Comparison of ENCODE assay signal across 1 cellular context in the genomic region with DNA sequence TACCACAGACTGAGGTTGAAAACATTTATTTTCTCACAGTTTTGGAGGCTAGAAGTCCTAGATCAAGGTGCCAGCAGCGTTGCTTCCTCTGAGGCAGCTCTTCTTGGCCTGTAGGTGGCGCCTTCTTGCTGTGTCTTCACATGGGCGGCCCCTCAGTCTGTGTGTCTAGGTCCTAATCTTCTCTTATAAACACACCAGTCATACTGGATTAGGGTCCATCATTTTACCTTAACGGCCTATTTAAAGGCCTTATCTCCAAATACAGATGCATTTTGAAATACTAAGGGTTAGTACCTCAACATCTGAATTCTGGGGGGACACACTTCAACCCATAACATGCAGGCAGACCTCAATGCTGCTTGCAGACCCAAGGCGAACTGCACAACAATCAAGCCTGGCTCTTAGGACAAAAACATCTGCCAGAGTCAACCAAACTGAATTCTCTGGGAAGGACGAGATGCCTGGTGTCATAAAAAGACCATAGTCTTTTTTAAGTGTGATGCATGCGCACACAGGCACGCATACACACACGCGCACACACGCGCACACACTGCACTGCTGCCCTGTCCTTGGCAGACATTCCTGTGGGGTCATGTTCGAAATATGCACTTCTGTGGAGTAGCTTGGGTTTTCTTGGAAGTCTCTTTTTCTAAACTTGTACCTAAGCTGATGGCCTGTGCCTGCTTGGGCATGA.
TF ChIP-seq lines count a peak whose summit lies in the region.

No MANE protein-coding gene starts in this region.

TF ChIP-seq in K562, 482 proteins besides CTCF, POLR2A, EP300 and RAD21 (continued from another document and continues in another):
- TF ChIP-seq, protein P1, sequence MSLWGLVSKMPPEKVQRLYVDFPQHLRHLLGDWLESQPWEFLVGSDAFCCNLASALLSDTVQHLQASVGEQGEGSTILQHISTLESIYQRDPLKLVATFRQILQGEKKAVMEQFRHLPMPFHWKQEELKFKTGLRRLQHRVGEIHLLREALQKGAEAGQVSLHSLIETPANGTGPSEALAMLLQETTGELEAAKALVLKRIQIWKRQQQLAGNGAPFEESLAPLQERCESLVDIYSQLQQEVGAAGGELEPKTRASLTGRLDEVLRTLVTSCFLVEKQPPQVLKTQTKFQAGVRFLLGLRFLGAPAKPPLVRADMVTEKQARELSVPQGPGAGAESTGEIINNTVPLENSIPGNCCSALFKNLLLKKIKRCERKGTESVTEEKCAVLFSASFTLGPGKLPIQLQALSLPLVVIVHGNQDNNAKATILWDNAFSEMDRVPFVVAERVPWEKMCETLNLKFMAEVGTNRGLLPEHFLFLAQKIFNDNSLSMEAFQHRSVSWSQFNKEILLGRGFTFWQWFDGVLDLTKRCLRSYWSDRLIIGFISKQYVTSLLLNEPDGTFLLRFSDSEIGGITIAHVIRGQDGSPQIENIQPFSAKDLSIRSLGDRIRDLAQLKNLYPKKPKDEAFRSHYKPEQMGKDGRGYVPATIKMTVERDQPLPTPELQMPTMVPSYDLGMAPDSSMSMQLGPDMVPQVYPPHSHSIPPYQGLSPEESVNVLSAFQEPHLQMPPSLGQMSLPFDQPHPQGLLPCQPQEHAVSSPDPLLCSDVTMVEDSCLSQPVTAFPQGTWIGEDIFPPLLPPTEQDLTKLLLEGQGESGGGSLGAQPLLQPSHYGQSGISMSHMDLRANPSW (CRISPR knock-in tag; IDR thresholded peaks at IDR 0.05) = no peak
- TF ChIP-seq, protein P2, sequence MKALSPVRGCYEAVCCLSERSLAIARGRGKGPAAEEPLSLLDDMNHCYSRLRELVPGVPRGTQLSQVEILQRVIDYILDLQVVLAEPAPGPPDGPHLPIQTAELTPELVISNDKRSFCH (CRISPR knock-in tag; IDR thresholded peaks at IDR 0.05) = no peak
- TF ChIP-seq, protein P2 (tag; IDR thresholded peaks at IDR 0.05) = 0 out of 2 replicates have a peak, but pooled peaks have one; percentile 20
- TF ChIP-seq, protein P3, sequence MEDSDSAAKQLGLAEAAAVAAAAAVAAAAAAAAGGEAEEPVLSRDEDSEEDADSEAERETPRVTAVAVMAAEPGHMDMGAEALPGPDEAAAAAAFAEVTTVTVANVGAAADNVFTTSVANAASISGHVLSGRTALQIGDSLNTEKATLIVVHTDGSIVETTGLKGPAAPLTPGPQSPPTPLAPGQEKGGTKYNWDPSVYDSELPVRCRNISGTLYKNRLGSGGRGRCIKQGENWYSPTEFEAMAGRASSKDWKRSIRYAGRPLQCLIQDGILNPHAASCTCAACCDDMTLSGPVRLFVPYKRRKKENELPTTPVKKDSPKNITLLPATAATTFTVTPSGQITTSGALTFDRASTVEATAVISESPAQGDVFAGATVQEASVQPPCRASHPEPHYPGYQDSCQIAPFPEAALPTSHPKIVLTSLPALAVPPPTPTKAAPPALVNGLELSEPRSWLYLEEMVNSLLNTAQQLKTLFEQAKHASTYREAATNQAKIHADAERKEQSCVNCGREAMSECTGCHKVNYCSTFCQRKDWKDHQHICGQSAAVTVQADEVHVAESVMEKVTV (CRISPR knock-in tag; IDR thresholded peaks at IDR 0.05) = peak; percentile 71
- TF ChIP-seq ZNF41 (CRISPR knock-in tag; conservative IDR thresholded peaks at IDR 0.05) (no peak), SETDB1 (IDR thresholded peaks at IDR 0.05; ENCODE audit: low read length) (no peak), RBM25 (IDR thresholded peaks at IDR 0.05; ENCODE audit: low read depth, low read length, severe bottlenecking) (no peak), NEUROD1 (IDR thresholded peaks at IDR 0.05; ENCODE audit: borderline replicate concordance, low read depth, low read length, partially characterized antibody) (peak; percentile 30), E2F3 (CRISPR knock-in tag; IDR thresholded peaks at IDR 0.05) (no peak), CBFA2T2 (conservative IDR thresholded peaks at IDR 0.05) (peak; percentile 27; the same call in 1 of the 2 replicates), GTF2A2 (tag; IDR thresholded peaks at IDR 0.05) (no peak), RCOR1 (IDR thresholded peaks at IDR 0.05; ENCODE audit: borderline replicate concordance in 1 of 2, low read depth in 2 of 2, low read length in 2 of 2) (no peak), MTA3 (IDR thresholded peaks at IDR 0.05; ENCODE audit: borderline replicate concordance) (peak; percentile 59; the same call in 1 of the 2 replicates), POLR2G (IDR thresholded peaks at IDR 0.05; ENCODE audit: low read depth, low read length) (no peak), ZNF384 (IDR thresholded peaks at IDR 0.05; ENCODE audit: low read depth, low read length) (no peak), TBL1XR1 (IDR thresholded peaks at IDR 0.05; ENCODE audit: low read length in 2 of 2) (0 out of 4 replicates have a peak, but pooled peaks of 1 of the 2 experiments have one; percentile 39), CC2D1A (IDR thresholded peaks at IDR 0.05) (0 out of 2 replicates have a peak, but pooled peaks have one; percentile 20), POLR2AphosphoS5 (IDR thresholded peaks at IDR 0.05; ENCODE audit: control insufficient read depth, insufficient read depth, low read depth, low read length) (no peak), RB1 (IDR thresholded peaks at IDR 0.05; ENCODE audit: low read depth) (peak; percentile 41; the same call in 1 of the 2 replicates), SMC3 (conservative IDR thresholded peaks at IDR 0.05; ENCODE audit: insufficient read depth, low read depth, low read length) (peak; percentile 69), SIRT6 (IDR thresholded peaks at IDR 0.05; ENCODE audit: low read depth, low read length) (no peak), TAF15 (IDR thresholded peaks at IDR 0.05; ENCODE audit: low read depth, low read length) (no peak), STAG1 (CRISPR knock-in tag; IDR thresholded peaks at IDR 0.05; ENCODE audit: borderline replicate concordance) (peak; percentile 37; the same call in 1 of the 2 replicates), NR3C1 (CRISPR knock-in tag; IDR thresholded peaks at IDR 0.05) (no peak), BRD9 (IDR thresholded peaks at IDR 0.05; ENCODE audit: low read depth, partially characterized antibody) (no peak), HCFC1 (IDR thresholded peaks at IDR 0.05; ENCODE audit: low read depth, low read length) (no peak), TAL1 (IDR thresholded peaks at IDR 0.05) (peak; percentile 32; the same call in 1 of the 2 replicates), HNRNPUL1 (IDR thresholded peaks at IDR 0.05; ENCODE audit: low read length) (no peak), SP1 (CRISPR knock-in tag; IDR thresholded peaks at IDR 0.05) (no peak), NUFIP1 (IDR thresholded peaks at IDR 0.05; ENCODE audit: partially characterized antibody) (no peak), SIN3B (IDR thresholded peaks at IDR 0.05; ENCODE audit: low read depth) (no peak), SMARCA4 (IDR thresholded peaks at IDR 0.05) (peak; percentile 29; the same call in 1 of the 2 replicates), ZNF263 (CRISPR knock-in tag; IDR thresholded peaks at IDR 0.05; ENCODE audit: borderline replicate concordance) (no peak), RBM39 (optimal IDR thresholded peaks at IDR 0.05; ENCODE audit: low read depth, low read length) (no peak)
- TF ChIP-seq, protein P4, sequence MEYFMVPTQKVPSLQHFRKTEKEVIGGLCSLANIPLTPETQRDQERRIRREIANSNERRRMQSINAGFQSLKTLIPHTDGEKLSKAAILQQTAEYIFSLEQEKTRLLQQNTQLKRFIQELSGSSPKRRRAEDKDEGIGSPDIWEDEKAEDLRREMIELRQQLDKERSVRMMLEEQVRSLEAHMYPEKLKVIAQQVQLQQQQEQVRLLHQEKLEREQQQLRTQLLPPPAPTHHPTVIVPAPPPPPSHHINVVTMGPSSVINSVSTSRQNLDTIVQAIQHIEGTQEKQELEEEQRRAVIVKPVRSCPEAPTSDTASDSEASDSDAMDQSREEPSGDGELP (CRISPR knock-in tag; IDR thresholded peaks at IDR 0.05; ENCODE audit: borderline replicate concordance) = peak; percentile 29; the same call in 1 of the 2 replicates
- TF ChIP-seq, protein P5, sequence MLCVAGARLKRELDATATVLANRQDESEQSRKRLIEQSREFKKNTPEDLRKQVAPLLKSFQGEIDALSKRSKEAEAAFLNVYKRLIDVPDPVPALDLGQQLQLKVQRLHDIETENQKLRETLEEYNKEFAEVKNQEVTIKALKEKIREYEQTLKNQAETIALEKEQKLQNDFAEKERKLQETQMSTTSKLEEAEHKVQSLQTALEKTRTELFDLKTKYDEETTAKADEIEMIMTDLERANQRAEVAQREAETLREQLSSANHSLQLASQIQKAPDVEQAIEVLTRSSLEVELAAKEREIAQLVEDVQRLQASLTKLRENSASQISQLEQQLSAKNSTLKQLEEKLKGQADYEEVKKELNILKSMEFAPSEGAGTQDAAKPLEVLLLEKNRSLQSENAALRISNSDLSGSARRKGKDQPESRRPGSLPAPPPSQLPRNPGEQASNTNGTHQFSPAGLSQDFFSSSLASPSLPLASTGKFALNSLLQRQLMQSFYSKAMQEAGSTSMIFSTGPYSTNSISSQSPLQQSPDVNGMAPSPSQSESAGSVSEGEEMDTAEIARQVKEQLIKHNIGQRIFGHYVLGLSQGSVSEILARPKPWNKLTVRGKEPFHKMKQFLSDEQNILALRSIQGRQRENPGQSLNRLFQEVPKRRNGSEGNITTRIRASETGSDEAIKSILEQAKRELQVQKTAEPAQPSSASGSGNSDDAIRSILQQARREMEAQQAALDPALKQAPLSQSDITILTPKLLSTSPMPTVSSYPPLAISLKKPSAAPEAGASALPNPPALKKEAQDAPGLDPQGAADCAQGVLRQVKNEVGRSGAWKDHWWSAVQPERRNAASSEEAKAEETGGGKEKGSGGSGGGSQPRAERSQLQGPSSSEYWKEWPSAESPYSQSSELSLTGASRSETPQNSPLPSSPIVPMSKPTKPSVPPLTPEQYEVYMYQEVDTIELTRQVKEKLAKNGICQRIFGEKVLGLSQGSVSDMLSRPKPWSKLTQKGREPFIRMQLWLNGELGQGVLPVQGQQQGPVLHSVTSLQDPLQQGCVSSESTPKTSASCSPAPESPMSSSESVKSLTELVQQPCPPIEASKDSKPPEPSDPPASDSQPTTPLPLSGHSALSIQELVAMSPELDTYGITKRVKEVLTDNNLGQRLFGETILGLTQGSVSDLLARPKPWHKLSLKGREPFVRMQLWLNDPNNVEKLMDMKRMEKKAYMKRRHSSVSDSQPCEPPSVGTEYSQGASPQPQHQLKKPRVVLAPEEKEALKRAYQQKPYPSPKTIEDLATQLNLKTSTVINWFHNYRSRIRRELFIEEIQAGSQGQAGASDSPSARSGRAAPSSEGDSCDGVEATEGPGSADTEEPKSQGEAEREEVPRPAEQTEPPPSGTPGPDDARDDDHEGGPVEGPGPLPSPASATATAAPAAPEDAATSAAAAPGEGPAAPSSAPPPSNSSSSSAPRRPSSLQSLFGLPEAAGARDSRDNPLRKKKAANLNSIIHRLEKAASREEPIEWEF (CRISPR knock-in tag; IDR thresholded peaks at IDR 0.05) = no peak
- TF ChIP-seq, protein P6, sequence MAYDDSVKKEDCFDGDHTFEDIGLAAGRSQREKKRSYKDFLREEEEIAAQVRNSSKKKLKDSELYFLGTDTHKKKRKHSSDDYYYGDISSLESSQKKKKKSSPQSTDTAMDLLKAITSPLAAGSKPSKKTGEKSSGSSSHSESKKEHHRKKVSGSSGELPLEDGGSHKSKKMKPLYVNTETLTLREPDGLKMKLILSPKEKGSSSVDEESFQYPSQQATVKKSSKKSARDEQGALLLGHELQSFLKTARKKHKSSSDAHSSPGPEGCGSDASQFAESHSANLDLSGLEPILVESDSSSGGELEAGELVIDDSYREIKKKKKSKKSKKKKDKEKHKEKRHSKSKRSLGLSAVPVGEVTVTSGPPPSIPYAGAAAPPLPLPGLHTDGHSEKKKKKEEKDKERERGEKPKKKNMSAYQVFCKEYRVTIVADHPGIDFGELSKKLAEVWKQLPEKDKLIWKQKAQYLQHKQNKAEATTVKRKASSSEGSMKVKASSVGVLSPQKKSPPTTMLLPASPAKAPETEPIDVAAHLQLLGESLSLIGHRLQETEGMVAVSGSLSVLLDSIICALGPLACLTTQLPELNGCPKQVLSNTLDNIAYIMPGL (CRISPR knock-in tag; IDR thresholded peaks at IDR 0.05) = no peak
- TF ChIP-seq, protein P7, sequence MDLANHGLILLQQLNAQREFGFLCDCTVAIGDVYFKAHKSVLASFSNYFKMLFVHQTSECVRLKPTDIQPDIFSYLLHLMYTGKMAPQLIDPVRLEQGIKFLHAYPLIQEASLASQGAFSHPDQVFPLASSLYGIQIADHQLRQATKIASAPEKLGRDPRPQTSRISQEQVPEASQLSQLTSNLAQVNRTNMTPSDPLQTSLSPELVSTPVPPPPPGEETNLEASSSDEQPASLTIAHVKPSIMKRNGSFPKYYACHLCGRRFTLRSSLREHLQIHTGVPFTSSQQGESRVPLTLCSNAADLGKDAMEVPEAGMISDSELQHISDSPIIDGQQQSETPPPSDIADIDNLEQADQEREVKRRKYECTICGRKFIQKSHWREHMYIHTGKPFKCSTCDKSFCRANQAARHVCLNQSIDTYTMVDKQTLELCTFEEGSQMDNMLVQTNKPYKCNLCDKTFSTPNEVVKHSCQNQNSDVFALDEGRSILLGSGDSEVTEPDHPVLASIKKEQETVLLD (IDR thresholded peaks at IDR 0.05) = no peak
